In the genomic region with DNA sequence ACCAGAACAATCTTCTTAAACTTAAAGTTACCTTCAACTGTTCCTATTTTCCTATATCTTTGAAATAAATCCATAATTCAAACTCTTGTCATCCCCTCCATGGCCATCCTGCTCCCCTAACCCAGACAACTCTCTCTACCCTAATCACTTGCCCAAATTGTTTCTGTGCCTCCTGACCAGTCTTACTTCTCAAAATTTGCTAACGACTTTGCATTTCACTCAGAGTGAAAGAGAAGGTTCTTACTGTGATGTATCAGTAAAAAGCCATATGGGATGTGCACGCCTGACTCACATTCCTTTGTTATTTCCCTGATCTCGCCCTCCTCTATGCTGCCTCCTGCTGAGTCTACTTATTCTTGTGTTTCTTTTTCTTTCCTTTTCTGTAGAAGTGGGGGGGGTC, we compare ENCODE assay signal across 24 cellular contexts.
DNase-seq lines count a peak whose midpoint lies in the region; ATAC-seq and TF ChIP-seq lines count a peak whose summit lies in the region.
"Had no signal": no experiment of that assay in that cellular context is flagged by ENCODE, and none has a peak within 500 bp of the region (broad histone marks: within the 10 kb centered on the region; RNA-seq: fewer than 3 reads in every experiment).

No MANE protein-coding gene starts in this region.

- peaks cover 10% of the 10 kb centered on the region; the same call in 2 of the 3 replicates for H3K4me1 Mint-ChIP-seq in GM23338
- H3K4me1 Mint-ChIP-seq in activated T-cell treated with anti-CD3 and anti-CD28 coated beads, Interleukin-2, amount 50 U/mL, for 72 hours (ENCODE audit: low read depth) = no peaks in the 10 kb centered on the region
- H3K4me1 Mint-ChIP-seq: activated CD4-positive, alpha-beta T cell treated with anti-CD3 and anti-CD28 coated beads, Interleukin-2, amount 10 ng/mL, durations not matched to agents 24 days and 14 days; activated naive CD4-positive, alpha-beta T cell treated with anti-CD3 and anti-CD28 coated beads, Interleukin-2, amount 10 ng/mL, durations not matched to agents 7 days and 5 days; IgD-negative memory B cell had no signal

- no peak overlapping the region for H4K8ac ChIP-seq in mesendoderm (ENCODE audit: low read depth, low read length)

- no peaks in the 10 kb centered on the region for H3K27me3 ChIP-seq in GM23338 (ENCODE audit: insufficient read depth)
- H3K27me3 ChIP-seq in mesendoderm (ENCODE audit: insufficient read depth, low read length, poor library complexity) = no peaks in the 10 kb centered on the region
- H3K27me3 ChIP-seq: sigmoid colon, thyroid gland had no signal

- no peak overlapping the region for H4K5ac ChIP-seq in mesendoderm (ENCODE audit: low read length)

- no peak overlapping the region for H3K56ac ChIP-seq in mesendoderm (ENCODE audit: low read length)

- no peaks in the 10 kb centered on the region; the same call in 1 of the 2 replicates for H3K9me2 ChIP-seq in GM23338 (ENCODE audit: insufficient read depth)

- H3K4me3 ChIP-seq in GM23338 = no peak overlapping the region
- H3K4me3 ChIP-seq in mesendoderm (ENCODE audit: low read length) = no peak overlapping the region
- H3K4me3 ChIP-seq: lung, prostate gland, sigmoid colon, thyroid gland had no signal

- H2BK120ac ChIP-seq in mesendoderm (ENCODE audit: low read depth, low read length) = no peak overlapping the region

- no peak overlapping the region for H3K4me2 ChIP-seq in GM23338
- H3K4me2 ChIP-seq in mesendoderm (ENCODE audit: low read length) = no peak overlapping the region

- H3K9ac ChIP-seq in mesendoderm (ENCODE audit: low read length) = no peak overlapping the region

- H3K36me3 ChIP-seq in GM23338 (ENCODE audit: insufficient read depth) (no peaks in the 10 kb centered on the region), mesendoderm (ENCODE audit: control insufficient read depth, insufficient read depth, low read length) (no peaks in the 10 kb centered on the region)
- H3K36me3 ChIP-seq: prostate gland, sigmoid colon, thyroid gland, WERI-Rb-1 had no signal

- no peaks in the 10 kb centered on the region; the same call in 1 of the 2 replicates for H3K4me1 ChIP-seq in GM23338 (ENCODE audit: insufficient read depth)
- no peaks in the 10 kb centered on the region for H3K4me1 ChIP-seq in mesendoderm (ENCODE audit: control insufficient read depth, low read depth, low read length)
- H3K4me1 ChIP-seq: prostate gland, sigmoid colon, thyroid gland had no signal

- no peak overlapping the region for H3K4ac ChIP-seq in mesendoderm (ENCODE audit: low read depth, low read length)

- no peaks in the 10 kb centered on the region for H3K36me3 Mint-ChIP-seq in GM23338 (ENCODE audit: low read depth)
- H3K36me3 Mint-ChIP-seq in activated T-cell treated with anti-CD3 and anti-CD28 coated beads, Interleukin-2, amount 50 U/mL, for 72 hours (ENCODE audit: insufficient read depth in 2 of 2) = no peaks in the 10 kb centered on the region
- H3K36me3 Mint-ChIP-seq: activated naive CD4-positive, alpha-beta T cell treated with anti-CD3 and anti-CD28 coated beads, Interleukin-2, amount 10 ng/mL, durations not matched to agents 7 days and 5 days; CD8-positive, alpha-beta T cell; IgD-negative memory B cell had no signal

- H2AFZ ChIP-seq in GM23338 = no peak overlapping the region

- H2BK15ac ChIP-seq in mesendoderm (replicated peaks; ENCODE audit: low read depth) = no peak overlapping the region

- H2BK5ac ChIP-seq in mesendoderm (ENCODE audit: low read length) = no peak overlapping the region

- H3K9me3 Mint-ChIP-seq in GM23338 = no peaks in the 10 kb centered on the region
- no peaks in the 10 kb centered on the region for H3K9me3 Mint-ChIP-seq in activated T-cell treated with anti-CD3 and anti-CD28 coated beads, Interleukin-2, amount 50 U/mL, for 72 hours
- H3K9me3 Mint-ChIP-seq: activated CD4-positive, alpha-beta T cell treated with anti-CD3 and anti-CD28 coated beads, Interleukin-2, amount 10 ng/mL, durations not matched to agents 24 days and 14 days; activated naive CD4-positive, alpha-beta T cell treated with anti-CD3 and anti-CD28 coated beads, Interleukin-2, amount 10 ng/mL, durations not matched to agents 7 days and 5 days; CD8-positive, alpha-beta T cell; IgD-negative memory B cell; stimulated activated naive CD8-positive, alpha-beta T cell treated with anti-CD3 and anti-CD28 coated beads, Interleukin-15, Interleukin-2, amounts not matched to agents 100 ng/mL and 50 ng/mL, for 24 hours had no signal

- no peak overlapping the region for H2AK5ac ChIP-seq in mesendoderm (ENCODE audit: low read length)

- H4K20me1 ChIP-seq in GM23338 (replicated peaks; ENCODE audit: insufficient read depth) = no peaks in the 10 kb centered on the region

- no peak overlapping the region for H3K27ac Mint-ChIP-seq in GM23338
- H3K27ac Mint-ChIP-seq in activated T-cell treated with anti-CD3 and anti-CD28 coated beads, Interleukin-2, amount 50 U/mL, for 72 hours = no peak overlapping the region
- H3K27ac Mint-ChIP-seq: activated CD4-positive, alpha-beta T cell treated with anti-CD3 and anti-CD28 coated beads, Interleukin-2, amount 10 ng/mL, durations not matched to agents 24 days and 14 days; activated naive CD4-positive, alpha-beta T cell treated with anti-CD3 and anti-CD28 coated beads, Interleukin-2, amount 10 ng/mL, durations not matched to agents 7 days and 5 days; CD8-positive, alpha-beta T cell; IgD-negative memory B cell; stimulated activated naive CD8-positive, alpha-beta T cell treated with anti-CD3 and anti-CD28 coated beads, Interleukin-15, Interleukin-2, amounts not matched to agents 100 ng/mL and 50 ng/mL, for 24 hours had no signal

- H3F3A ChIP-seq in GM23338 (replicated peaks; ENCODE audit: low read depth) = no peaks in the 10 kb centered on the region

- no CpG with 5 or more reads among the region's 3 CpGs for whole genome bisulfite sequencing in mesendoderm (ENCODE audit: extremely low coverage, insufficient coverage, low lambda C conversion rate)

- no peak overlapping the region for H3K23ac ChIP-seq in mesendoderm (ENCODE audit: low read length)

- no peaks in the 10 kb centered on the region for H3K27me3 Mint-ChIP-seq in GM23338 (ENCODE audit: insufficient read depth, low read depth, poor library complexity)
- peaks cover 9% of the 10 kb centered on the region for H3K27me3 Mint-ChIP-seq in activated T-cell treated with anti-CD3 and anti-CD28 coated beads, Interleukin-2, amount 50 U/mL, for 72 hours (ENCODE audit: low read depth)
- H3K27me3 Mint-ChIP-seq: activated CD4-positive, alpha-beta T cell treated with anti-CD3 and anti-CD28 coated beads, Interleukin-2, amount 10 ng/mL, durations not matched to agents 24 days and 14 days; activated naive CD4-positive, alpha-beta T cell treated with anti-CD3 and anti-CD28 coated beads, Interleukin-2, amount 10 ng/mL, durations not matched to agents 7 days and 5 days; IgD-negative memory B cell had no signal

- peak; percentile 11 for DNase-seq in GM23338 (ENCODE audit: low spot score)
- DNase-seq in mesendoderm = peak; percentile 3
- no peak for DNase-seq in AML-193 (lab: John Stamatoyannopoulos, UW)
- DNase-seq in stimulated activated CD4-positive, alpha-beta T cell treated with anti-CD3 and anti-CD28 coated beads, Interleukin-15, amount 100 ng/mL, for 24 hours = no peak
- DNase-seq in activated T-cell treated with anti-CD3 and anti-CD28 coated beads, Interleukin-2, amount 50 U/mL, for 72 hours = no peak
- DNase-seq: activated CD4-positive, alpha-beta T cell treated with anti-CD3 and anti-CD28 coated beads, Interleukin-2, amount 10 ng/mL, durations not matched to agents 24 days and 14 days; activated naive CD4-positive, alpha-beta T cell treated with anti-CD3 and anti-CD28 coated beads, Interleukin-2, amount 10 ng/mL, durations not matched to agents 7 days and 5 days; anterior cingulate cortex; CD8-positive, alpha-beta T cell; dermis blood vessel endothelial cell; kidney; NCI-H1436; NCI-H82; OCI-M1; sigmoid colon; thyroid gland; WERI-Rb-1 had no signal

- TF ChIP-seq CTCF in GM23338 (conservative IDR thresholded peaks at IDR 0.05; ENCODE audit: low read depth in 2 of 2) = no peak

- no peak overlapping the region for H3K27ac ChIP-seq in GM23338 (ENCODE audit: low read depth)
- no peak overlapping the region for H3K27ac ChIP-seq in mesendoderm (ENCODE audit: low read depth, low read length)
- H3K27ac ChIP-seq: prostate gland, sigmoid colon, thyroid gland, WERI-Rb-1 had no signal

- no peak overlapping the region for H3K18ac ChIP-seq in mesendoderm (ENCODE audit: low read length)

- peak; percentile 65 for ATAC-seq in GM18519 (IDR thresholded peaks at IDR 0.05; ENCODE audit: low FRiP score, unreplicated experiment)
- no peak for ATAC-seq in GM23338
- peak; percentile 74 for ATAC-seq in HG03558 (IDR thresholded peaks at IDR 0.05; ENCODE audit: extremely low read depth, unreplicated experiment)
- ATAC-seq in activated T-cell treated with anti-CD3 and anti-CD28 coated beads, Interleukin-2, amount 50 U/mL, for 72 hours (replicated peaks in 1 of 2) = no peak
- ATAC-seq: CD8-positive, alpha-beta T cell; Right ventricle myocardium inferior had no signal

- H3K4me3 Mint-ChIP-seq in GM23338 = no peak overlapping the region
- H3K4me3 Mint-ChIP-seq in activated T-cell treated with anti-CD3 and anti-CD28 coated beads, Interleukin-2, amount 50 U/mL, for 72 hours = no peak overlapping the region
- H3K4me3 Mint-ChIP-seq: activated CD4-positive, alpha-beta T cell treated with anti-CD3 and anti-CD28 coated beads, Interleukin-2, amount 10 ng/mL, durations not matched to agents 24 days and 14 days; activated naive CD4-positive, alpha-beta T cell treated with anti-CD3 and anti-CD28 coated beads, Interleukin-2, amount 10 ng/mL, durations not matched to agents 7 days and 5 days; CD8-positive, alpha-beta T cell; IgD-negative memory B cell; stimulated activated naive CD8-positive, alpha-beta T cell treated with anti-CD3 and anti-CD28 coated beads, Interleukin-15, Interleukin-2, amounts not matched to agents 100 ng/mL and 50 ng/mL, for 24 hours had no signal

- no peaks in the 10 kb centered on the region for H3K79me1 ChIP-seq in mesendoderm (ENCODE audit: low read length)

- H3K79me2 ChIP-seq in GM23338 (replicated peaks; ENCODE audit: insufficient read depth) (no peaks in the 10 kb centered on the region), mesendoderm (ENCODE audit: control insufficient read depth, insufficient read depth, low read length) (no peaks in the 10 kb centered on the region)

TF ChIP-seq in GM23338, 12 proteins besides CTCF, POLR2A, EP300 and RAD21 (continues in another document):
- no peak for TF ChIP-seq STAT1 (IDR thresholded peaks at IDR 0.05; ENCODE audit: unreplicated experiment)

Comparison
In these comparisons a context has a peak if more than half of its experiments do, and no peak if none do; other contexts are left out.
1. ATAC-seq: peak in GM18519 (single experiment) and HG03558 (single experiment); none in GM23338 (single experiment) and activated T-cell treated with anti-CD3 and anti-CD28 coated beads, Interleukin-2, amount 50 U/mL, for 72 hours (0 of 2).
2. DNase-seq: peak in GM23338 (single experiment) and mesendoderm (single experiment); none in AML-193 (0 of 2), stimulated activated CD4-positive, alpha-beta T cell treated with anti-CD3 and anti-CD28 coated beads, Interleukin-15, amount 100 ng/mL, for 24 hours (single experiment) and activated T-cell treated with anti-CD3 and anti-CD28 coated beads, Interleukin-2, amount 50 U/mL, for 72 hours (0 of 2).